ENCODE assay signal across 2 cellular contexts in the genomic region with DNA sequence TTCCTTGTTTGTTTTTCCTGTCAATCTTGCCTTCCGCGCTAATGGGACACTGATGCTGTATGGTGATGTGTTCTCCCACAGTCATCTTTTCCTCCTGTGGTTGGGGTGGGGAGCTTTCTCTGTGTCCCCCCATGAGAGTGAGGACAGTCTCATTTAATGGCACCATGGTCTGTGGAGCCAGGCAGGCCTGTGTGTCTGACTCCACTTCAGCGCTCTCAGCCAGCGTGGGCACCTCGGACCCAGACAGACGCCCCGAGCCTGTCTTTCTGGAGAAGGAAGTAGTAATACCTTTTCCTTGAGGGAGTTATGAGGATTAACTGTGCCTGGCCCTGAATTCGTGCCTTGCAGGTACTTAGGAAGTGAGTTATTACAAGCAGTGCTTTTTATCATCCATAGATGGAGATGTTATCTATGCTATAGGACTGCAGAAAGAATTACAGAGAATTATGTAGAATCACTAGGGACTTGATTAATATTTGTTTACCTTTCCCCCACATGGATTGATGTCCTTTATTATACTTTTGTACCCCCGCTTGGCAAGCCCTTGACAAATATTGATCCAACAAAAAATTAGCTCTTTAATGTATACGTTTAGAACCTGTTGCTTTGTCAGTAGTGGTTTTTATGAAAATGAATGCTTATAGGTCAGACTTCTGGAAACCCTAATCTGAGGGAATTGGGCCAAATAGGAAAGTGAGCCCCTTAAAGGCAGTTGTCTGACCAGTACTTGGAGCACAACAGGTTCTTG.
TF ChIP-seq lines count a peak whose summit lies in the region.

No MANE protein-coding gene starts in this region.

TF ChIP-seq in IMR-90, 13 proteins besides CTCF, POLR2A, EP300 and RAD21 (continued from another document):
- TF ChIP-seq BHLHE40 (IDR thresholded peaks at IDR 0.05; ENCODE audit: low read depth, low read length) (no peak), FOS (IDR thresholded peaks at IDR 0.05; ENCODE audit: low read depth, low read length) (no peak), MXI1 (IDR thresholded peaks at IDR 0.05; ENCODE audit: borderline replicate concordance, low read depth, low read length) (no peak), SMC3 (IDR thresholded peaks at IDR 0.05; ENCODE audit: low read depth, low read length) (no peak), CHD1 (IDR thresholded peaks at IDR 0.05; ENCODE audit: low read depth, low read length) (no peak), CEBPB (IDR thresholded peaks at IDR 0.05; ENCODE audit: low read depth, low read length) (no peak), RFX5 (IDR thresholded peaks at IDR 0.05; ENCODE audit: low read depth, low read length) (no peak), NFE2L2 (IDR thresholded peaks at IDR 0.05; ENCODE audit: low read depth, low read length) (no peak)
- TF ChIP-seq, protein P1, sequence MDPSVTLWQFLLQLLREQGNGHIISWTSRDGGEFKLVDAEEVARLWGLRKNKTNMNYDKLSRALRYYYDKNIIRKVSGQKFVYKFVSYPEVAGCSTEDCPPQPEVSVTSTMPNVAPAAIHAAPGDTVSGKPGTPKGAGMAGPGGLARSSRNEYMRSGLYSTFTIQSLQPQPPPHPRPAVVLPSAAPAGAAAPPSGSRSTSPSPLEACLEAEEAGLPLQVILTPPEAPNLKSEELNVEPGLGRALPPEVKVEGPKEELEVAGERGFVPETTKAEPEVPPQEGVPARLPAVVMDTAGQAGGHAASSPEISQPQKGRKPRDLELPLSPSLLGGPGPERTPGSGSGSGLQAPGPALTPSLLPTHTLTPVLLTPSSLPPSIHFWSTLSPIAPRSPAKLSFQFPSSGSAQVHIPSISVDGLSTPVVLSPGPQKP (IDR thresholded peaks at IDR 0.05; ENCODE audit: borderline replicate concordance, low read depth, low read length), result no peak
- TF ChIP-seq, protein P2, sequence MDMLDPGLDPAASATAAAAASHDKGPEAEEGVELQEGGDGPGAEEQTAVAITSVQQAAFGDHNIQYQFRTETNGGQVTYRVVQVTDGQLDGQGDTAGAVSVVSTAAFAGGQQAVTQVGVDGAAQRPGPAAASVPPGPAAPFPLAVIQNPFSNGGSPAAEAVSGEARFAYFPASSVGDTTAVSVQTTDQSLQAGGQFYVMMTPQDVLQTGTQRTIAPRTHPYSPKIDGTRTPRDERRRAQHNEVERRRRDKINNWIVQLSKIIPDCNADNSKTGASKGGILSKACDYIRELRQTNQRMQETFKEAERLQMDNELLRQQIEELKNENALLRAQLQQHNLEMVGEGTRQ (IDR thresholded peaks at IDR 0.05; ENCODE audit: low read depth, low read length), result no peak

TF ChIP-seq in neural cell, 6 proteins besides CTCF, POLR2A, EP300 and RAD21 (continued from another document):
- TF ChIP-seq, protein P3, sequence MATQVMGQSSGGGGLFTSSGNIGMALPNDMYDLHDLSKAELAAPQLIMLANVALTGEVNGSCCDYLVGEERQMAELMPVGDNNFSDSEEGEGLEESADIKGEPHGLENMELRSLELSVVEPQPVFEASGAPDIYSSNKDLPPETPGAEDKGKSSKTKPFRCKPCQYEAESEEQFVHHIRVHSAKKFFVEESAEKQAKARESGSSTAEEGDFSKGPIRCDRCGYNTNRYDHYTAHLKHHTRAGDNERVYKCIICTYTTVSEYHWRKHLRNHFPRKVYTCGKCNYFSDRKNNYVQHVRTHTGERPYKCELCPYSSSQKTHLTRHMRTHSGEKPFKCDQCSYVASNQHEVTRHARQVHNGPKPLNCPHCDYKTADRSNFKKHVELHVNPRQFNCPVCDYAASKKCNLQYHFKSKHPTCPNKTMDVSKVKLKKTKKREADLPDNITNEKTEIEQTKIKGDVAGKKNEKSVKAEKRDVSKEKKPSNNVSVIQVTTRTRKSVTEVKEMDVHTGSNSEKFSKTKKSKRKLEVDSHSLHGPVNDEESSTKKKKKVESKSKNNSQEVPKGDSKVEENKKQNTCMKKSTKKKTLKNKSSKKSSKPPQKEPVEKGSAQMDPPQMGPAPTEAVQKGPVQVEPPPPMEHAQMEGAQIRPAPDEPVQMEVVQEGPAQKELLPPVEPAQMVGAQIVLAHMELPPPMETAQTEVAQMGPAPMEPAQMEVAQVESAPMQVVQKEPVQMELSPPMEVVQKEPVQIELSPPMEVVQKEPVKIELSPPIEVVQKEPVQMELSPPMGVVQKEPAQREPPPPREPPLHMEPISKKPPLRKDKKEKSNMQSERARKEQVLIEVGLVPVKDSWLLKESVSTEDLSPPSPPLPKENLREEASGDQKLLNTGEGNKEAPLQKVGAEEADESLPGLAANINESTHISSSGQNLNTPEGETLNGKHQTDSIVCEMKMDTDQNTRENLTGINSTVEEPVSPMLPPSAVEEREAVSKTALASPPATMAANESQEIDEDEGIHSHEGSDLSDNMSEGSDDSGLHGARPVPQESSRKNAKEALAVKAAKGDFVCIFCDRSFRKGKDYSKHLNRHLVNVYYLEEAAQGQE (IDR thresholded peaks at IDR 0.05; ENCODE audit: borderline replicate concordance), result no peak
- TF ChIP-seq TAF1 (IDR thresholded peaks at IDR 0.05; ENCODE audit: low read depth) (no peak), POLR2AphosphoS5 (IDR thresholded peaks at IDR 0.05) (no peak), SMC3 (conservative IDR thresholded peaks at IDR 0.05; ENCODE audit: poor library complexity) (no peak), MXI1 (conservative IDR thresholded peaks at IDR 0.05; ENCODE audit: poor library complexity, severe bottlenecking) (no peak)
